8 cellular contexts compared by ENCODE assay signal in genomic region chr2:109921543-109922384, GRCh38. TPM values are rescaled to one million over a fixed set of nuclear protein-coding genes. Genes with fewer than 3 reads are reported as not detected.
A peak's percentile ranks its signal among the peaks of the same experiment; 100 is the strongest.
DNase-seq lines count a peak whose midpoint lies in the region; ATAC-seq, FAIRE-seq and TF ChIP-seq lines count a peak whose summit lies in the region.
"Not testable (repeated sequence)": the region's sequence is repeated elsewhere in the genome, so short reads cannot be mapped to it uniquely, and the experiment has no call there.

No MANE protein-coding gene starts in this region.

- BruUV-seq in PC-3 (replicated peaks; lab: Mats Ljungman, UMichigan) = not testable (repeated sequence)

- DNase-seq in A549 (ENCODE audit: low read depth in 1 of 2, low spot score in 1 of 2); PC-3; body of pancreas; Right ventricle myocardium superior; keratinocyte (ENCODE audit: low read depth, low spot score); lower lobe of right lung; sciatic nerve (ENCODE audit: low spot score); aorta: not testable (repeated sequence)

- ATAC-seq in A549 = peak; percentile 79 to 83; a peak in 4 of 6 replicates
- peak; percentile 75 for ATAC-seq in PC-3
- ATAC-seq in body of pancreas = peak; percentile 95
- peak; percentile 79 for ATAC-seq in Right ventricle myocardium superior (ENCODE audit: poor library complexity)
- peak; percentile 82 to 91 for ATAC-seq in lower lobe of right lung
- ATAC-seq in sciatic nerve = peak; percentile 66
- peak; percentile 83 for ATAC-seq in aorta (ENCODE audit: low FRiP score)

- not testable (repeated sequence) for H3K9me1 ChIP-seq in keratinocyte (ENCODE audit: control insufficient read depth, extremely low read depth, insufficient read depth, low read length)

- not testable (repeated sequence) for H3K36me3 ChIP-seq in PC-3 (ENCODE audit: low read depth, low read length); body of pancreas (replicated peaks in 1 of 2; ENCODE audit: insufficient read depth in 1 of 2, low read depth in 2 of 2); keratinocyte (ENCODE audit: control insufficient read depth in 2 of 2, extremely low read depth in 1 of 2, insufficient read depth in 2 of 2, low read length in 2 of 2); lower lobe of right lung; aorta (ENCODE audit: control insufficient read depth in 1 of 2, insufficient read depth in 2 of 2, low read length in 1 of 2)

- not testable (repeated sequence) for H3K4me3 ChIP-seq in A549; PC-3 (ENCODE audit: low read length); body of pancreas; keratinocyte (ENCODE audit: control insufficient read depth in 2 of 3, extremely low read depth in 1 of 3, insufficient read depth in 2 of 3, low read depth in 1 of 3, low read length in 3 of 3); lower lobe of right lung; aorta (ENCODE audit: low read length in 2 of 2)

- H3K9me2 ChIP-seq in PC-3 (replicated peaks; ENCODE audit: low read length) = not testable (repeated sequence)

- CTCF ChIA-PET in A549 (lab: Yijun Ruan, JAX); PC-3 (lab: Charles Lee): not testable (repeated sequence)

- not testable (repeated sequence) for FAIRE-seq in A549 (lab: Jason Lieb, UNC)
- peak; percentile 46 for FAIRE-seq in keratinocyte (lab: Jason Lieb, UNC)

- H2AFZ ChIP-seq in PC-3 (ENCODE audit: low read length); keratinocyte (ENCODE audit: control insufficient read depth, low read length): not testable (repeated sequence)

- not testable (repeated sequence) for TF ChIP-seq RAD21 in A549 (conservative IDR thresholded peaks at IDR 0.05 in 1 of 2, IDR thresholded peaks at IDR 0.05 in 1 of 2)

- H3K27me3 ChIP-seq in PC-3 (ENCODE audit: low read length); body of pancreas; keratinocyte (ENCODE audit: control insufficient read depth, extremely low read depth, insufficient read depth, low read length); lower lobe of right lung (ENCODE audit: low read depth); aorta (ENCODE audit: control insufficient read depth in 1 of 2, insufficient read depth in 2 of 2, low read length in 1 of 2): not testable (repeated sequence)

- not testable (repeated sequence) for TF ChIP-seq EP300 in A549 (IDR thresholded peaks at IDR 0.05)

- not testable (repeated sequence) for TF ChIP-seq CTCF in A549 (IDR thresholded peaks at IDR 0.05); PC-3 (conservative IDR thresholded peaks at IDR 0.05; ENCODE audit: low read depth, low read length); body of pancreas (IDR thresholded peaks at IDR 0.05); keratinocyte (optimal IDR thresholded peaks at IDR 0.05 in 1 of 3, IDR thresholded peaks at IDR 0.05 in 1 of 3, conservative IDR thresholded peaks at IDR 0.05 in 1 of 3; ENCODE audit: extremely low read depth in 1 of 3, insufficient read depth in 2 of 3, low read length in 3 of 3); lower lobe of right lung (IDR thresholded peaks at IDR 0.05)

- no CpG with 5 or more reads among the region's 7 CpGs for WGBS in A549 (ENCODE audit: missing lambda C conversion rate)
- WGBS in body of pancreas, 2 donors = no CpG with 5 or more reads among the region's 7 CpGs
- WGBS in aorta, 2 donors = no CpG with 5 or more reads among the region's 7 CpGs

- H3K27ac ChIP-seq in A549; PC-3 (ENCODE audit: low read length); body of pancreas; keratinocyte (ENCODE audit: control insufficient read depth, insufficient read depth, low read length); lower lobe of right lung; aorta (ENCODE audit: low read depth in 1 of 2, low read length in 2 of 2): not testable (repeated sequence)

- not testable (repeated sequence) for H3K4me1 ChIP-seq in A549; PC-3 (ENCODE audit: insufficient read depth, low read length); body of pancreas; keratinocyte (ENCODE audit: control insufficient read depth, extremely low read depth, insufficient read depth, low read length); lower lobe of right lung; aorta (ENCODE audit: control insufficient read depth in 1 of 2, insufficient read depth in 2 of 2, low read length in 2 of 2)

- intact Hi-C loops in PC-3 (cut with micrococcal nuclease); body of pancreas (cut with DNase I); Right ventricle myocardium superior (cut with DNase I); lower lobe of right lung (cut with DNase I); sciatic nerve (cut with DNase I); aorta (cut with DNase I): not testable (repeated sequence)

- H3K79me2 ChIP-seq in PC-3 (ENCODE audit: low read length); keratinocyte (ENCODE audit: control insufficient read depth, insufficient read depth, low read length): not testable (repeated sequence)

- not testable (repeated sequence) for H3F3A ChIP-seq in PC-3 (ENCODE audit: low read length, unreplicated experiment)

- POLR2A ChIA-PET in A549 (lab: Yijun Ruan, JAX); PC-3 (lab: Charles Lee; ENCODE audit: unreplicated experiment): not testable (repeated sequence)

- dilution Hi-C loops in keratinocyte (cut with MboI; ENCODE audit: extremely low pct_ligation_motif_present, low sequenced_read_pairs) = not testable (repeated sequence)

- TF ChIP-seq POLR2A in A549 (IDR thresholded peaks at IDR 0.05; ENCODE audit: low read length); body of pancreas (IDR thresholded peaks at IDR 0.05): not testable (repeated sequence)

- H3K4me2 ChIP-seq in A549; PC-3 (ENCODE audit: low read length); keratinocyte (ENCODE audit: control insufficient read depth, extremely low read depth, insufficient read depth, low read depth, low read length): not testable (repeated sequence)

- H3K9me3 ChIP-seq in A549; PC-3 (ENCODE audit: low read length); body of pancreas; keratinocyte (ENCODE audit: control insufficient read depth, low read depth, low read length); lower lobe of right lung; aorta (ENCODE audit: control insufficient read depth, low read length): not testable (repeated sequence)

- not testable (repeated sequence) for H4K20me1 ChIP-seq in PC-3 (ENCODE audit: low read length); keratinocyte (ENCODE audit: control insufficient read depth, extremely low read depth, insufficient read depth, low read length)

- not testable (repeated sequence) for H3K9ac ChIP-seq in PC-3 (ENCODE audit: low read length); keratinocyte (ENCODE audit: control insufficient read depth, extremely low read depth, insufficient read depth, low read length)

RNA-seq across cellular contexts. Expression of gene LIMS3, which starts 23.3 kb away (rescaled TPM):
- not detected in 2 replicates for polyA plus RNA-seq in A549 (2011; rRNA removed)
- polyA plus RNA-seq in A549 (2012; cell fraction: cytosol; rRNA removed) = 0.04 TPM in 1 of 2 replicates, not detected in the other
- polyA plus RNA-seq in A549 (2012; cell fraction: nucleus; rRNA removed) = not detected in 2 replicates
- polyA plus RNA-seq in A549 (2017; fragmentation: RNase III; extraction: RNeasy Plus Mini Kit Qiagen cat#74134 plus additional on column Dnase treatment) = not detected in 3 replicates
- not detected in 2 replicates for polyA minus RNA-seq in A549 (2011; rRNA and poly(A)+ RNA removed)
- total RNA-seq in PC-3 (2014; rRNA removed) = 0.26 TPM in 1 of 2 replicates, not detected in the other
- 1 to 10 TPM; 4.7 to 4.9 TPM for total RNA-seq in body of pancreas
- 4.1 TPM for total RNA-seq in Right ventricle myocardium superior
- polyA plus RNA-seq in keratinocyte = 0.05 TPM in 1 of 3 replicates, not detected in the others
- not detected for polyA plus RNA-seq in keratinocyte (2011; ENCODE audit: low read depth)
- 0.09 TPM in 1 of 2 replicates, not detected in the other for polyA plus RNA-seq in keratinocyte (2011; cell fraction: cytosol; rRNA removed)
- 0.14 and 0.19 TPM in 2 replicates for polyA plus RNA-seq in keratinocyte (2011; cell fraction: nucleus; rRNA removed)
- not detected in 2 replicates for polyA plus RNA-seq in keratinocyte (2012; ENCODE audit: low replicate concordance)
- polyA minus RNA-seq in keratinocyte = 0.51 TPM in 1 of 3 replicates, not detected in the others
- not detected for polyA minus RNA-seq in keratinocyte (2011; cell fraction: cytosol; rRNA and poly(A)+ RNA removed)
- polyA minus RNA-seq in keratinocyte (2011; cell fraction: nucleus; rRNA and poly(A)+ RNA removed) = 0.39 TPM in 1 of 2 replicates, not detected in the other
- 2.4 TPM for total RNA-seq in lower lobe of right lung
- 3.7 TPM for total RNA-seq in sciatic nerve
- 10 to 100 TPM; 16.6 to 21.7 TPM for total RNA-seq in aorta
- 1 to 10 TPM in 1 of 2 donors, not detected in 1; 4.7 TPM for polyA plus RNA-seq in aorta
